1 cellular context compared by ENCODE assay signal in genomic region chr6:109309917-109310316, GRCh38.
TF ChIP-seq lines count a peak whose summit lies in the region.

No MANE protein-coding gene starts in this region.

TF ChIP-seq in SK-N-SH treated with all-trans-retinoic acid at 6 μM for 48 hours, 23 proteins besides CTCF, POLR2A, EP300 and RAD21 (continued from another document):
- TF ChIP-seq TSHZ2 (CRISPR knock-in tag; IDR thresholded peaks at IDR 0.05) = no peak
- TF ChIP-seq ZFP3 (CRISPR knock-in tag; IDR thresholded peaks at IDR 0.05) = no peak
- TF ChIP-seq BACH2 (CRISPR knock-in tag; IDR thresholded peaks at IDR 0.05; ENCODE audit: borderline replicate concordance) = no peak
- TF ChIP-seq CSRNP3 (CRISPR knock-in tag; IDR thresholded peaks at IDR 0.05) = no peak
- no peak for TF ChIP-seq ESRRG (CRISPR knock-in tag; IDR thresholded peaks at IDR 0.05)
- TF ChIP-seq RARB (CRISPR knock-in tag; IDR thresholded peaks at IDR 0.05) = no peak
- TF ChIP-seq CSDC2 (CRISPR knock-in tag; IDR thresholded peaks at IDR 0.05) = no peak
- no peak for TF ChIP-seq PPARA (CRISPR knock-in tag; IDR thresholded peaks at IDR 0.05; ENCODE audit: borderline replicate concordance)
- TF ChIP-seq TCF4 (CRISPR knock-in tag; IDR thresholded peaks at IDR 0.05; ENCODE audit: borderline replicate concordance) = no peak
- TF ChIP-seq TOX (CRISPR knock-in tag; IDR thresholded peaks at IDR 0.05; ENCODE audit: borderline replicate concordance) = no peak
- no peak for TF ChIP-seq PATZ1 (CRISPR knock-in tag; IDR thresholded peaks at IDR 0.05; ENCODE audit: borderline replicate concordance)
- TF ChIP-seq ZC3H10 (CRISPR knock-in tag; IDR thresholded peaks at IDR 0.05) = no peak
- TF ChIP-seq ARNTL (CRISPR knock-in tag; IDR thresholded peaks at IDR 0.05; ENCODE audit: borderline replicate concordance, low read depth) = no peak
